ENCODE assay signal across 3 cellular contexts in the genomic region with DNA sequence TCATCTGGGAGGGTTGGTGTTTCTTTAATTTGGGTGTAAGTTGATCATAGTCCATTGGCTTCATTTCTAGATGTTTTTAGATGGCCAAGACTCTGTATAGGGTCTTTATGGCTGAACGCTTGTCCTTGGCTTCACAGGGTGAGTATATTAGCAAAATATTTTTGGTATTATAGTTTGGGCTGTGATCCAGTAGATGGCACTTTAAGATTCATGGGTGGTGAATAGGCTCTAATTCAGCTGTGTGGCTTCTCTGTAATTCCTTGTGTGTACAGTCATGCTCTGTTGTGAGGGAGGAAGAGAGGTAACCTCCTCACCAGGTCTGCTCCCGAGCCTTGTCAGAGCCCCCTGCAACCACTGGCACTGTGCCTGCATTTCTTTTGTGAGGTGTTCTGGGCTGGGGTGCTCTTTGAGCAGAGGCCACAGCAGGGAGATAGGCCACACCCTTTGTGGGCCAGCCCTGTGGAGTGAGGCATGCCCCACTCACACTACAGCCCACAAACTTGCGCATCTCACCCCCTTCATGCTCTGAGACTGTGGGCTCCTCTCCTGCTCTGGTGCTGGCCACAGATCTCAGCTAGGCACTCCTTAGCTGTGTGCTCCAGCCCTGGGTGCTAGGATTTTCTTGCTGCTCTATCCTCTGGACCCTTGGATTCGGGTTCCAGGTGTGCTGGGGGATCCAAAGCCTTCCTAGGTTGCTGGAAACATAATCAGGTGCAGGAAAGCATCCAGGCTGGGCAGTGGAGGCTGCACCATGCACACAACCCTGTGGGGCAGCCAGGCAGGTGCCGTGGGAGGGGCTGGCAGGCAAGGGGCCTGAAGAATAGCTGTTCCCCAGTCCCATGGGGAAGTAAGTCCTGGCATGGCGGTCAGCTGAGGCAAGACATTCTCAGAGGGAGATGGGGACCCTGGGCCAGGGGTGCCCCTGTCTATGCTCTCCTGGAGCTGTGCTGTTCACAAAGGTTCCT.
TF ChIP-seq lines count a peak whose summit lies in the region.

No MANE protein-coding gene starts in this region.

TF ChIP-seq in SK-N-SH treated with all-trans-retinoic acid at 6 μM for 48 hours, 23 proteins besides CTCF, POLR2A, EP300 and RAD21 (continued from another document):
- TF ChIP-seq, protein P1, sequence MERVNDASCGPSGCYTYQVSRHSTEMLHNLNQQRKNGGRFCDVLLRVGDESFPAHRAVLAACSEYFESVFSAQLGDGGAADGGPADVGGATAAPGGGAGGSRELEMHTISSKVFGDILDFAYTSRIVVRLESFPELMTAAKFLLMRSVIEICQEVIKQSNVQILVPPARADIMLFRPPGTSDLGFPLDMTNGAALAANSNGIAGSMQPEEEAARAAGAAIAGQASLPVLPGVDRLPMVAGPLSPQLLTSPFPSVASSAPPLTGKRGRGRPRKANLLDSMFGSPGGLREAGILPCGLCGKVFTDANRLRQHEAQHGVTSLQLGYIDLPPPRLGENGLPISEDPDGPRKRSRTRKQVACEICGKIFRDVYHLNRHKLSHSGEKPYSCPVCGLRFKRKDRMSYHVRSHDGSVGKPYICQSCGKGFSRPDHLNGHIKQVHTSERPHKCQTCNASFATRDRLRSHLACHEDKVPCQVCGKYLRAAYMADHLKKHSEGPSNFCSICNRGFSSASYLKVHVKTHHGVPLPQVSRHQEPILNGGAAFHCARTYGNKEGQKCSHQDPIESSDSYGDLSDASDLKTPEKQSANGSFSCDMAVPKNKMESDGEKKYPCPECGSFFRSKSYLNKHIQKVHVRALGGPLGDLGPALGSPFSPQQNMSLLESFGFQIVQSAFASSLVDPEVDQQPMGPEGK (CRISPR knock-in tag; IDR thresholded peaks at IDR 0.05; ENCODE audit: borderline replicate concordance), result no peak

TF ChIP-seq in SK-N-SH, 30 proteins besides CTCF, POLR2A, EP300 and RAD21 (continued from another document):
- TF ChIP-seq, protein P2, sequence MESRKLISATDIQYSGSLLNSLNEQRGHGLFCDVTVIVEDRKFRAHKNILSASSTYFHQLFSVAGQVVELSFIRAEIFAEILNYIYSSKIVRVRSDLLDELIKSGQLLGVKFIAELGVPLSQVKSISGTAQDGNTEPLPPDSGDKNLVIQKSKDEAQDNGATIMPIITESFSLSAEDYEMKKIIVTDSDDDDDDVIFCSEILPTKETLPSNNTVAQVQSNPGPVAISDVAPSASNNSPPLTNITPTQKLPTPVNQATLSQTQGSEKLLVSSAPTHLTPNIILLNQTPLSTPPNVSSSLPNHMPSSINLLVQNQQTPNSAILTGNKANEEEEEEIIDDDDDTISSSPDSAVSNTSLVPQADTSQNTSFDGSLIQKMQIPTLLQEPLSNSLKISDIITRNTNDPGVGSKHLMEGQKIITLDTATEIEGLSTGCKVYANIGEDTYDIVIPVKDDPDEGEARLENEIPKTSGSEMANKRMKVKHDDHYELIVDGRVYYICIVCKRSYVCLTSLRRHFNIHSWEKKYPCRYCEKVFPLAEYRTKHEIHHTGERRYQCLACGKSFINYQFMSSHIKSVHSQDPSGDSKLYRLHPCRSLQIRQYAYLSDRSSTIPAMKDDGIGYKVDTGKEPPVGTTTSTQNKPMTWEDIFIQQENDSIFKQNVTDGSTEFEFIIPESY (IDR thresholded peaks at IDR 0.05; ENCODE audit: borderline replicate concordance, low read depth), result no peak

TF ChIP-seq in K562, 482 proteins besides CTCF, POLR2A, EP300 and RAD21 (continued from another document and continues in another):
- TF ChIP-seq, protein P3, sequence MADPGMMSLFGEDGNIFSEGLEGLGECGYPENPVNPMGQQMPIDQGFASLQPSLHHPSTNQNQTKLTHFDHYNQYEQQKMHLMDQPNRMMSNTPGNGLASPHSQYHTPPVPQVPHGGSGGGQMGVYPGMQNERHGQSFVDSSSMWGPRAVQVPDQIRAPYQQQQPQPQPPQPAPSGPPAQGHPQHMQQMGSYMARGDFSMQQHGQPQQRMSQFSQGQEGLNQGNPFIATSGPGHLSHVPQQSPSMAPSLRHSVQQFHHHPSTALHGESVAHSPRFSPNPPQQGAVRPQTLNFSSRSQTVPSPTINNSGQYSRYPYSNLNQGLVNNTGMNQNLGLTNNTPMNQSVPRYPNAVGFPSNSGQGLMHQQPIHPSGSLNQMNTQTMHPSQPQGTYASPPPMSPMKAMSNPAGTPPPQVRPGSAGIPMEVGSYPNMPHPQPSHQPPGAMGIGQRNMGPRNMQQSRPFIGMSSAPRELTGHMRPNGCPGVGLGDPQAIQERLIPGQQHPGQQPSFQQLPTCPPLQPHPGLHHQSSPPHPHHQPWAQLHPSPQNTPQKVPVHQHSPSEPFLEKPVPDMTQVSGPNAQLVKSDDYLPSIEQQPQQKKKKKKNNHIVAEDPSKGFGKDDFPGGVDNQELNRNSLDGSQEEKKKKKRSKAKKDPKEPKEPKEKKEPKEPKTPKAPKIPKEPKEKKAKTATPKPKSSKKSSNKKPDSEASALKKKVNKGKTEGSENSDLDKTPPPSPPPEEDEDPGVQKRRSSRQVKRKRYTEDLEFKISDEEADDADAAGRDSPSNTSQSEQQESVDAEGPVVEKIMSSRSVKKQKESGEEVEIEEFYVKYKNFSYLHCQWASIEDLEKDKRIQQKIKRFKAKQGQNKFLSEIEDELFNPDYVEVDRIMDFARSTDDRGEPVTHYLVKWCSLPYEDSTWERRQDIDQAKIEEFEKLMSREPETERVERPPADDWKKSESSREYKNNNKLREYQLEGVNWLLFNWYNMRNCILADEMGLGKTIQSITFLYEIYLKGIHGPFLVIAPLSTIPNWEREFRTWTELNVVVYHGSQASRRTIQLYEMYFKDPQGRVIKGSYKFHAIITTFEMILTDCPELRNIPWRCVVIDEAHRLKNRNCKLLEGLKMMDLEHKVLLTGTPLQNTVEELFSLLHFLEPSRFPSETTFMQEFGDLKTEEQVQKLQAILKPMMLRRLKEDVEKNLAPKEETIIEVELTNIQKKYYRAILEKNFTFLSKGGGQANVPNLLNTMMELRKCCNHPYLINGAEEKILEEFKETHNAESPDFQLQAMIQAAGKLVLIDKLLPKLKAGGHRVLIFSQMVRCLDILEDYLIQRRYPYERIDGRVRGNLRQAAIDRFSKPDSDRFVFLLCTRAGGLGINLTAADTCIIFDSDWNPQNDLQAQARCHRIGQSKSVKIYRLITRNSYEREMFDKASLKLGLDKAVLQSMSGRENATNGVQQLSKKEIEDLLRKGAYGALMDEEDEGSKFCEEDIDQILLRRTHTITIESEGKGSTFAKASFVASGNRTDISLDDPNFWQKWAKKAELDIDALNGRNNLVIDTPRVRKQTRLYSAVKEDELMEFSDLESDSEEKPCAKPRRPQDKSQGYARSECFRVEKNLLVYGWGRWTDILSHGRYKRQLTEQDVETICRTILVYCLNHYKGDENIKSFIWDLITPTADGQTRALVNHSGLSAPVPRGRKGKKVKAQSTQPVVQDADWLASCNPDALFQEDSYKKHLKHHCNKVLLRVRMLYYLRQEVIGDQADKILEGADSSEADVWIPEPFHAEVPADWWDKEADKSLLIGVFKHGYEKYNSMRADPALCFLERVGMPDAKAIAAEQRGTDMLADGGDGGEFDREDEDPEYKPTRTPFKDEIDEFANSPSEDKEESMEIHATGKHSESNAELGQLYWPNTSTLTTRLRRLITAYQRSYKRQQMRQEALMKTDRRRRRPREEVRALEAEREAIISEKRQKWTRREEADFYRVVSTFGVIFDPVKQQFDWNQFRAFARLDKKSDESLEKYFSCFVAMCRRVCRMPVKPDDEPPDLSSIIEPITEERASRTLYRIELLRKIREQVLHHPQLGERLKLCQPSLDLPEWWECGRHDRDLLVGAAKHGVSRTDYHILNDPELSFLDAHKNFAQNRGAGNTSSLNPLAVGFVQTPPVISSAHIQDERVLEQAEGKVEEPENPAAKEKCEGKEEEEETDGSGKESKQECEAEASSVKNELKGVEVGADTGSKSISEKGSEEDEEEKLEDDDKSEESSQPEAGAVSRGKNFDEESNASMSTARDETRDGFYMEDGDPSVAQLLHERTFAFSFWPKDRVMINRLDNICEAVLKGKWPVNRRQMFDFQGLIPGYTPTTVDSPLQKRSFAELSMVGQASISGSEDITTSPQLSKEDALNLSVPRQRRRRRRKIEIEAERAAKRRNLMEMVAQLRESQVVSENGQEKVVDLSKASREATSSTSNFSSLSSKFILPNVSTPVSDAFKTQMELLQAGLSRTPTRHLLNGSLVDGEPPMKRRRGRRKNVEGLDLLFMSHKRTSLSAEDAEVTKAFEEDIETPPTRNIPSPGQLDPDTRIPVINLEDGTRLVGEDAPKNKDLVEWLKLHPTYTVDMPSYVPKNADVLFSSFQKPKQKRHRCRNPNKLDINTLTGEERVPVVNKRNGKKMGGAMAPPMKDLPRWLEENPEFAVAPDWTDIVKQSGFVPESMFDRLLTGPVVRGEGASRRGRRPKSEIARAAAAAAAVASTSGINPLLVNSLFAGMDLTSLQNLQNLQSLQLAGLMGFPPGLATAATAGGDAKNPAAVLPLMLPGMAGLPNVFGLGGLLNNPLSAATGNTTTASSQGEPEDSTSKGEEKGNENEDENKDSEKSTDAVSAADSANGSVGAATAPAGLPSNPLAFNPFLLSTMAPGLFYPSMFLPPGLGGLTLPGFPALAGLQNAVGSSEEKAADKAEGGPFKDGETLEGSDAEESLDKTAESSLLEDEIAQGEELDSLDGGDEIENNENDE (IDR thresholded peaks at IDR 0.05; ENCODE audit: low read depth, low read length), result no peak
- TF ChIP-seq, protein P4, sequence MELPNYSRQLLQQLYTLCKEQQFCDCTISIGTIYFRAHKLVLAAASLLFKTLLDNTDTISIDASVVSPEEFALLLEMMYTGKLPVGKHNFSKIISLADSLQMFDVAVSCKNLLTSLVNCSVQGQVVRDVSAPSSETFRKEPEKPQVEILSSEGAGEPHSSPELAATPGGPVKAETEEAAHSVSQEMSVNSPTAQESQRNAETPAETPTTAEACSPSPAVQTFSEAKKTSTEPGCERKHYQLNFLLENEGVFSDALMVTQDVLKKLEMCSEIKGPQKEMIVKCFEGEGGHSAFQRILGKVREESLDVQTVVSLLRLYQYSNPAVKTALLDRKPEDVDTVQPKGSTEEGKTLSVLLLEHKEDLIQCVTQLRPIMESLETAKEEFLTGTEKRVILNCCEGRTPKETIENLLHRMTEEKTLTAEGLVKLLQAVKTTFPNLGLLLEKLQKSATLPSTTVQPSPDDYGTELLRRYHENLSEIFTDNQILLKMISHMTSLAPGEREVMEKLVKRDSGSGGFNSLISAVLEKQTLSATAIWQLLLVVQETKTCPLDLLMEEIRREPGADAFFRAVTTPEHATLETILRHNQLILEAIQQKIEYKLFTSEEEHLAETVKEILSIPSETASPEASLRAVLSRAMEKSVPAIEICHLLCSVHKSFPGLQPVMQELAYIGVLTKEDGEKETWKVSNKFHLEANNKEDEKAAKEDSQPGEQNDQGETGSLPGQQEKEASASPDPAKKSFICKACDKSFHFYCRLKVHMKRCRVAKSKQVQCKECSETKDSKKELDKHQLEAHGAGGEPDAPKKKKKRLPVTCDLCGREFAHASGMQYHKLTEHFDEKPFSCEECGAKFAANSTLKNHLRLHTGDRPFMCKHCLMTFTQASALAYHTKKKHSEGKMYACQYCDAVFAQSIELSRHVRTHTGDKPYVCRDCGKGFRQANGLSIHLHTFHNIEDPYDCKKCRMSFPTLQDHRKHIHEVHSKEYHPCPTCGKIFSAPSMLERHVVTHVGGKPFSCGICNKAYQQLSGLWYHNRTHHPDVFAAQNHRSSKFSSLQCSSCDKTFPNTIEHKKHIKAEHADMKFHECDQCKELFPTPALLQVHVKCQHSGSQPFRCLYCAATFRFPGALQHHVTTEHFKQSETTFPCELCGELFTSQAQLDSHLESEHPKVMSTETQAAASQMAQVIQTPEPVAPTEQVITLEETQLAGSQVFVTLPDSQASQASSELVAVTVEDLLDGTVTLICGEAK (IDR thresholded peaks at IDR 0.05), result no peak
- TF ChIP-seq, protein P4 (CRISPR knock-in tag; IDR thresholded peaks at IDR 0.05), result 0 out of 2 replicates have a peak, but pooled peaks have one; percentile 14
- TF ChIP-seq SETDB1 (IDR thresholded peaks at IDR 0.05; ENCODE audit: low read length), result no peak
- no peak for TF ChIP-seq ZNF146 (CRISPR knock-in tag; IDR thresholded peaks at IDR 0.05; ENCODE audit: unreplicated experiment)
- no peak for TF ChIP-seq ZNF717 (CRISPR knock-in tag; IDR thresholded peaks at IDR 0.05)
- no peak for TF ChIP-seq MTA2 (IDR thresholded peaks at IDR 0.05; ENCODE audit: low read depth)
- TF ChIP-seq TAF15 (IDR thresholded peaks at IDR 0.05; ENCODE audit: low read depth, low read length), result 0 out of 2 replicates have a peak, but pooled peaks have one; percentile 61
- no peak for TF ChIP-seq ZNF384 (IDR thresholded peaks at IDR 0.05; ENCODE audit: low read depth, low read length)
- TF ChIP-seq, protein P5, sequence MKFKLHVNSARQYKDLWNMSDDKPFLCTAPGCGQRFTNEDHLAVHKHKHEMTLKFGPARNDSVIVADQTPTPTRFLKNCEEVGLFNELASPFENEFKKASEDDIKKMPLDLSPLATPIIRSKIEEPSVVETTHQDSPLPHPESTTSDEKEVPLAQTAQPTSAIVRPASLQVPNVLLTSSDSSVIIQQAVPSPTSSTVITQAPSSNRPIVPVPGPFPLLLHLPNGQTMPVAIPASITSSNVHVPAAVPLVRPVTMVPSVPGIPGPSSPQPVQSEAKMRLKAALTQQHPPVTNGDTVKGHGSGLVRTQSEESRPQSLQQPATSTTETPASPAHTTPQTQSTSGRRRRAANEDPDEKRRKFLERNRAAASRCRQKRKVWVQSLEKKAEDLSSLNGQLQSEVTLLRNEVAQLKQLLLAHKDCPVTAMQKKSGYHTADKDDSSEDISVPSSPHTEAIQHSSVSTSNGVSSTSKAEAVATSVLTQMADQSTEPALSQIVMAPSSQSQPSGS (CRISPR knock-in tag; IDR thresholded peaks at IDR 0.05), result peak; percentile 65; the same call in 1 of the 2 replicates
- TF ChIP-seq DNMT1 (IDR thresholded peaks at IDR 0.05), result no peak
- TF ChIP-seq, protein P6, sequence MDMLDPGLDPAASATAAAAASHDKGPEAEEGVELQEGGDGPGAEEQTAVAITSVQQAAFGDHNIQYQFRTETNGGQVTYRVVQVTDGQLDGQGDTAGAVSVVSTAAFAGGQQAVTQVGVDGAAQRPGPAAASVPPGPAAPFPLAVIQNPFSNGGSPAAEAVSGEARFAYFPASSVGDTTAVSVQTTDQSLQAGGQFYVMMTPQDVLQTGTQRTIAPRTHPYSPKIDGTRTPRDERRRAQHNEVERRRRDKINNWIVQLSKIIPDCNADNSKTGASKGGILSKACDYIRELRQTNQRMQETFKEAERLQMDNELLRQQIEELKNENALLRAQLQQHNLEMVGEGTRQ (CRISPR knock-in tag; IDR thresholded peaks at IDR 0.05), result peak; percentile 7; the same call in 1 of the 2 replicates
